8 cellular contexts compared by ENCODE assay signal in the genomic region with DNA sequence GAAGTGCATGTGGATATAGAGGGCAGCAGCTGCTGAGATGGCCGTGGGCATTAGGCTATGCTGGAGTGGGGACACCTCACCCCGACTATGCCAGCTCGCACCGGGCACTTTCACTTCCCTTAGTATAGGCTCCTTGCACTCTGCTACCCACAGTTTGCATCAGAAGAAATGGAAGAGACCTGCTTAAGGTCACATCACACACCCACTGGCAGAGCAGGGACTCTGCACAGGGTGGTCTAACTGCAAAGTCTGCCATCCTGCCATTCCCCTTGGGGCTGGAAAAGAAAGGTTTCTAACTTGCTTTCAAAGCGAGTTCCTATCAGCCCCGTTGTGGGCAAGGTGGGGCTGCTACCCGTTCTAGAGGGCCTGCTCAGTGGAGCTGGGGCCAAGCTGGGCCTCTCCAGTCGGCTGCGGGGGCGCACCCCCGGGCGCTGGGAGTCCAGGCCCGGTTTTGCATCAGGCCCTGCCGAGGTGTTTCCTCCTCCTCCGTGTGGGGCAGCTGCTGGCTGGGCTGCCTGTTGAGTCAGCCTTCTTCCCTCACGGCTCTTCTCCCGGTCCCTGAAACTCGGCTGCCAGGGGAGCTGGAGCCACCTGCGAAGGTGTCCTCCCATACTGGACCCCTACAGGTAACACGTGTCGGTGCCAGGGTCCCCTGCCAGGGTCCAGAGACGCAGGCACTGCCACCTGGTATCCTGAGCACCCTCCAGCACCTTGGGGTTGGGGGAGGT. TPM values are rescaled to one million over a fixed set of nuclear protein-coding genes. Genes with fewer than 3 reads are reported as not detected.
DNase-seq lines count a peak whose midpoint lies in the region; ATAC-seq and TF ChIP-seq lines count a peak whose summit lies in the region.

A gene with protein sequence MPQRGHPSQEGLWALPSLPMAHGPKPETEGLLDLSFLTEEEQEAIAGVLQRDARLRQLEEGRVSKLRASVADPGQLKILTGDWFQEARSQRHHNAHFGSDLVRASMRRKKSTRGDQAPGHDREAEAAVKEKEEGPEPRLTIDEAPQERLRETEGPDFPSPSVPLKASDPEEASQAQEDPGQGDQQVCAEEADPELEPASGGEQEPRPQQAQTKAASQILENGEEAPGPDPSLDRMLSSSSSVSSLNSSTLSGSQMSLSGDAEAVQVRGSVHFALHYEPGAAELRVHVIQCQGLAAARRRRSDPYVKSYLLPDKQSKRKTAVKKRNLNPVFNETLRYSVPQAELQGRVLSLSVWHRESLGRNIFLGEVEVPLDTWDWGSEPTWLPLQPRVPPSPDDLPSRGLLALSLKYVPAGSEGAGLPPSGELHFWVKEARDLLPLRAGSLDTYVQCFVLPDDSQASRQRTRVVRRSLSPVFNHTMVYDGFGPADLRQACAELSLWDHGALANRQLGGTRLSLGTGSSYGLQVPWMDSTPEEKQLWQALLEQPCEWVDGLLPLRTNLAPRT (plus strand): TSS at position 498 of the 728 bp plus-strand sequence. CDS start 3,313 bp downstream, outside the sequence.

- H3K9me3 ChIP-seq in cardiac muscle cell (ENCODE audit: low read depth), result no peaks in the 10 kb centered on the region

- ATAC-seq in GM19023 (IDR thresholded peaks at IDR 0.05; ENCODE audit: unreplicated experiment), result peak; percentile 41

- H3K27ac ChIP-seq in cardiac muscle cell, result peak within 1 kb of the TSS; percentile 76

- no peaks in the 10 kb centered on the region for H3K27me3 ChIP-seq in cardiac muscle cell

- TF ChIP-seq CTCF in AG10803 (conservative IDR thresholded peaks at IDR 0.05; ENCODE audit: low read length), result no peak
- no peak for TF ChIP-seq CTCF in cardiac muscle cell (IDR thresholded peaks at IDR 0.05; ENCODE audit: low read depth, low read length)

- no peaks in the 10 kb centered on the region for H3K36me3 ChIP-seq in cardiac muscle cell

- peaks cover 29% of the 10 kb centered on the region for H3K4me1 ChIP-seq in cardiac muscle cell (ENCODE audit: low read depth)

- peak; percentile 46 for DNase-seq in AG10803 (ENCODE audit: low read depth)
- DNase-seq in KG1 (lab: John Stamatoyannopoulos, UW), result peak; percentile 62
- peak; percentile 41 for DNase-seq in SIG-M5 (lab: John Stamatoyannopoulos, UW)
- peak; percentile 70 for DNase-seq in activated gamma-delta T cell treated with Interleukin-2 at 50 U/mL for 16 hours
- DNase-seq in cardiac muscle cell (ENCODE audit: low read depth in 1 of 2, low spot score in 1 of 2), result peak; percentile 65 to 76
- DNase-seq in renal cortical epithelial cell (ENCODE audit: low read depth), result peak; percentile 56
- DNase-seq in Ammon's horn (ENCODE audit: low spot score), result no peak

- H3K4me3 ChIP-seq in AG10803 (ENCODE audit: low read length) (no peak within 1 kb of the TSS), cardiac muscle cell (peak within 1 kb of the TSS; percentile 14)

RNA-seq across cellular contexts. Expression of the gene that starts here (rescaled TPM):
- 14.7 and 23.5 TPM in 2 replicates for total RNA-seq in cardiac muscle cell
- 31.8 and 44.1 TPM in 2 replicates for polyA plus RNA-seq in cardiac muscle cell
- total RNA-seq in renal cortical epithelial cell, result 9.0 and 25.4 TPM in 2 replicates
